1 cellular context compared by ENCODE assay signal in genomic region chr2:177247693-177248262, GRCh38.
TF ChIP-seq lines count a peak whose summit lies in the region.

No MANE protein-coding gene starts in this region.

TF ChIP-seq in HEK293, 187 proteins besides CTCF, POLR2A, EP300 and RAD21:
- TF ChIP-seq MZF1 (tag by site-specific recombination; IDR thresholded peaks at IDR 0.05; ENCODE audit: borderline replicate concordance), result no peak
- peak; percentile 46; the same call in 1 of the 2 replicates for TF ChIP-seq ZBTB20 (tag by site-specific recombination; IDR thresholded peaks at IDR 0.05)
